11 cellular contexts compared by ENCODE assay signal in genomic region chr4:10673817-10674369, GRCh38. TPM values are rescaled to one million over a fixed set of nuclear protein-coding genes. Genes with fewer than 3 reads are reported as not detected.
DNase-seq lines count a peak whose midpoint lies in the region; ATAC-seq and TF ChIP-seq lines count a peak whose summit lies in the region.
"Had no signal": no experiment of that assay in that cellular context is flagged by ENCODE, and none has a peak within 500 bp of the region (broad histone marks: within the 10 kb centered on the region; RNA-seq: fewer than 3 reads in every experiment).

No MANE protein-coding gene starts in this region.

- CTCF ChIA-PET in WTC11 (lab: Charles Lee): no interaction called here

- ATAC-seq in HG02642 (IDR thresholded peaks at IDR 0.05; ENCODE audit: poor library complexity, unreplicated experiment) (peak; percentile 75), HG03457 (IDR thresholded peaks at IDR 0.05; ENCODE audit: unreplicated experiment) (peak; percentile 52), WTC11 (no peak)
- ATAC-seq: lower lobe of right lung had no signal

- peaks cover 61% of the 10 kb centered on the region for H3K9me3 Mint-ChIP-seq in WTC11

- no peak overlapping the region for H3K27ac Mint-ChIP-seq in WTC11

- DNase-seq in GM10266 (ENCODE audit: extremely low spot score) (peak; percentile 49), WTC11 (ENCODE audit: low spot score) (no peak), pons (ENCODE audit: low spot score) (no peak), lower leg skin (ENCODE audit: low spot score in 2 of 2) (no peak), hippocampal formation (lab: John Stamatoyannopoulos, UW) (no peak)
- DNase-seq: caudate nucleus, KG1, lower lobe of right lung had no signal

- peaks cover 38% of the 10 kb centered on the region for H3K36me3 Mint-ChIP-seq in WTC11

- H3K27me3 Mint-ChIP-seq in WTC11 (ENCODE audit: low read depth): peaks cover 3% of the 10 kb centered on the region; the same call in 1 of the 2 replicates

- no peak overlapping the region for H3K4me3 Mint-ChIP-seq in WTC11

- no peak overlapping the region for H3K4me3 ChIP-seq in lower leg skin (ENCODE audit: low read depth, poor library complexity, severe bottlenecking)
- H3K4me3 ChIP-seq: lower lobe of right lung had no signal

- peak; percentile 44 for TF ChIP-seq POLR2A in GM19099 (IDR thresholded peaks at IDR 0.05; ENCODE audit: extremely low read depth, insufficient read length, low read depth)
- no peak for TF ChIP-seq POLR2A in lower leg skin (IDR thresholded peaks at IDR 0.05)

- POLR2A ChIA-PET in WTC11 (lab: Charles Lee): no interaction called here

- intact Hi-C loops in lower leg skin (cut with DNase I; ENCODE audit: low total_unique reads): no loop called here

- WGBS in lower leg skin, 2 donors: 64 to 72% methylated on average over 5 of the region's 5 CpGs

- no peaks in the 10 kb centered on the region for H3K4me1 Mint-ChIP-seq in WTC11

- TF ChIP-seq CTCF in GM10266 (IDR thresholded peaks at IDR 0.05; ENCODE audit: control insufficient read depth, insufficient read depth, low read depth, missing control alignments) (no peak), WTC11 (IDR thresholded peaks at IDR 0.05) (no peak), lower leg skin (IDR thresholded peaks at IDR 0.05) (no peak)

TF ChIP-seq in WTC11, 78 proteins besides CTCF, POLR2A, EP300 and RAD21:
- TF ChIP-seq ZNF138 (CRISPR knock-in tag; conservative IDR thresholded peaks at IDR 0.05) (no peak), JUN (CRISPR knock-in tag; IDR thresholded peaks at IDR 0.05) (no peak), ZBTB21 (CRISPR knock-in tag; IDR thresholded peaks at IDR 0.05; ENCODE audit: borderline replicate concordance) (no peak), ZNF121 (CRISPR knock-in tag; IDR thresholded peaks at IDR 0.05) (no peak), TEAD4 (CRISPR knock-in tag; IDR thresholded peaks at IDR 0.05) (no peak), PRRX2 (CRISPR knock-in tag; IDR thresholded peaks at IDR 0.05) (no peak), PRDM15 (CRISPR knock-in tag; IDR thresholded peaks at IDR 0.05) (no peak), IRF1 (CRISPR knock-in tag; IDR thresholded peaks at IDR 0.05) (no peak), OVOL2 (CRISPR knock-in tag; IDR thresholded peaks at IDR 0.05; ENCODE audit: borderline replicate concordance) (no peak)
TF ChIP-seq in WTC11: peak in this region for 0.

RNA-seq across cellular contexts. Expression of gene CLNK, which starts 10.7 kb away (rescaled TPM):
- total RNA-seq in WTC11 (2021) (not detected in 3 replicates), lower leg skin (1 to 10 TPM in 1 of 4 donors, under 1 TPM in 2, not detected in 1; 0.17 to 1.3 (median 0.45) TPM)
